ENCODE assay signal across 23 cellular contexts in genomic region chr10:69855346-69856163, GRCh38. TPM values are rescaled to one million over a fixed set of nuclear protein-coding genes. Genes with fewer than 3 reads are reported as not detected.
DNase-seq lines count a peak whose midpoint lies in the region; ATAC-seq, FAIRE-seq and TF ChIP-seq lines count a peak whose summit lies in the region.
"Had no signal": no experiment of that assay in that cellular context is flagged by ENCODE, and none has a peak within 500 bp of the region (broad histone marks: within the 10 kb centered on the region; RNA-seq: fewer than 3 reads in every experiment).

No MANE protein-coding gene starts in this region.

- H3K9me3 Mint-ChIP-seq in WTC11 = no peaks in the 10 kb centered on the region
- no peaks in the 10 kb centered on the region for H3K9me3 Mint-ChIP-seq in activated naive CD4-positive, alpha-beta T cell treated with anti-CD3 and anti-CD28 coated beads for 36 hours
- H3K9me3 Mint-ChIP-seq: activated naive CD8-positive, alpha-beta T cell treated with anti-CD3 and anti-CD28 coated beads, Interleukin-2, amount 50 U/mL, for 24 hours; CD4-positive, alpha-beta T cell; stimulated activated effector memory CD8-positive, alpha-beta T cell treated with anti-CD3 and anti-CD28 coated beads, Interleukin-12 subunit alpha, Interleukin-12 subunit beta, amount 100 ng/mL, for 72 hours; T-helper 2 cell treated with Interferon-gamma antibody and Interleukin-4, amounts not matched to agents 5 μg/mL and 100 μg/mL, for 36 hours had no signal

- no peaks in the 10 kb centered on the region for H3K36me3 Mint-ChIP-seq in WTC11
- H3K36me3 Mint-ChIP-seq in activated naive CD4-positive, alpha-beta T cell treated with anti-CD3 and anti-CD28 coated beads for 36 hours (ENCODE audit: low read depth) = no peaks in the 10 kb centered on the region
- H3K36me3 Mint-ChIP-seq: stimulated activated effector memory CD8-positive, alpha-beta T cell treated with anti-CD3 and anti-CD28 coated beads, Interleukin-12 subunit alpha, Interleukin-12 subunit beta, amount 100 ng/mL, for 72 hours had no signal

- H3K27ac Mint-ChIP-seq in WTC11 = no peak overlapping the region
- H3K27ac Mint-ChIP-seq in activated naive CD4-positive, alpha-beta T cell treated with anti-CD3 and anti-CD28 coated beads for 36 hours = no peak overlapping the region
- H3K27ac Mint-ChIP-seq: activated CD4-positive, alpha-beta T cell treated with anti-CD3 and anti-CD28 coated beads for 36 hours; activated CD8-positive, alpha-beta T cell treated with anti-CD3 and anti-CD28 coated beads, Interleukin-2, amount 10 ng/mL, durations not matched to agents 7 days and 5 days; activated naive CD8-positive, alpha-beta T cell treated with anti-CD3 and anti-CD28 coated beads, Interleukin-2, amount 50 U/mL, for 24 hours; CD4-positive, alpha-beta T cell; stimulated activated effector memory CD8-positive, alpha-beta T cell treated with anti-CD3 and anti-CD28 coated beads, Interleukin-12 subunit alpha, Interleukin-12 subunit beta, amount 100 ng/mL, for 72 hours; T-helper 2 cell treated with Interferon-gamma antibody and Interleukin-4, amounts not matched to agents 5 μg/mL and 100 μg/mL, for 36 hours had no signal

- H3K9me3 ChIP-seq in HEK293 (ENCODE audit: control insufficient read depth, insufficient read depth, low read depth, low read length) (no peaks in the 10 kb centered on the region), small intestine (ENCODE audit: control insufficient read depth, low read depth) (no peaks in the 10 kb centered on the region)
- H3K9me3 ChIP-seq: lower lobe of right lung, right lobe of liver, upper lobe of right lung had no signal

- CTCF ChIA-PET in HEK293 (lab: Yijun Ruan, JAX) (interaction anchor here (0.5 to 1.7 kb wide), 5 partner anchors 46 to 72 kb away, joined by 3 to 7 read pairs (median 4); no protein-coding TSS in a partner anchor), WTC11 (lab: Charles Lee) (interaction anchor here (1.4 to 3.9 kb wide), 3 partner anchors 12 to 62 kb away, joined by 3 to 15 read pairs (median 4); no protein-coding TSS in a partner anchor)
- CTCF ChIA-PET in activated naive CD4-positive, alpha-beta T cell treated with anti-CD3 and anti-CD28 coated beads for 36 hours (lab: Charles Lee) = interaction anchor here (0.9 kb wide), 1 partner anchor 67 kb away, joined by 4 read pairs; no protein-coding TSS in a partner anchor

- H3K4me1 ChIP-seq in HEK293 (ENCODE audit: control insufficient read depth, insufficient read depth, low read length) (no peaks in the 10 kb centered on the region), small intestine (ENCODE audit: control insufficient read depth in 2 of 2, insufficient read depth in 1 of 2, low read depth in 1 of 2, low read length in 1 of 2) (peaks cover 0 to 10% of the 10 kb centered on the region in 2 donors)
- H3K4me1 ChIP-seq: lower lobe of right lung, right lobe of liver, upper lobe of right lung had no signal

- H3K4me3 ChIP-seq in HEK293 (ENCODE audit: low read depth, low read length) = no peak overlapping the region
- H3K4me3 ChIP-seq in small intestine (ENCODE audit: low read depth in 1 of 2, low read length in 2 of 2) = no peak overlapping the region
- H3K4me3 ChIP-seq: GM23248, lower lobe of right lung, right lobe of liver, upper lobe of right lung had no signal

- WGBS in small intestine, 3 donors = 30 to 49% (median 36%) methylated on average over 6 of the region's 6 CpGs

- no peaks in the 10 kb centered on the region for H3K27me3 Mint-ChIP-seq in WTC11 (ENCODE audit: low read depth)
- no peaks in the 10 kb centered on the region for H3K27me3 Mint-ChIP-seq in activated naive CD4-positive, alpha-beta T cell treated with anti-CD3 and anti-CD28 coated beads for 36 hours (ENCODE audit: low read depth)

- no peak overlapping the region for H3K4me3 Mint-ChIP-seq in WTC11
- H3K4me3 Mint-ChIP-seq in activated naive CD4-positive, alpha-beta T cell treated with anti-CD3 and anti-CD28 coated beads for 36 hours = no peak overlapping the region
- H3K4me3 Mint-ChIP-seq: activated CD4-positive, alpha-beta T cell treated with anti-CD3 and anti-CD28 coated beads for 36 hours; activated CD8-positive, alpha-beta T cell treated with anti-CD3 and anti-CD28 coated beads, Interleukin-2, amount 10 ng/mL, durations not matched to agents 7 days and 5 days; activated naive CD8-positive, alpha-beta T cell treated with anti-CD3 and anti-CD28 coated beads, Interleukin-2, amount 50 U/mL, for 24 hours; CD4-positive, alpha-beta T cell; stimulated activated effector memory CD8-positive, alpha-beta T cell treated with anti-CD3 and anti-CD28 coated beads, Interleukin-12 subunit alpha, Interleukin-12 subunit beta, amount 100 ng/mL, for 72 hours; T-helper 2 cell treated with Interferon-gamma antibody and Interleukin-4, amounts not matched to agents 5 μg/mL and 100 μg/mL, for 36 hours had no signal

- no peak for FAIRE-seq in small intestine (lab: Jason Lieb, UNC)
- FAIRE-seq: D721Med had no signal

- POLR2A ChIA-PET in HEK293 (lab: Yijun Ruan, JAX) = no interaction called here
- POLR2A ChIA-PET in WTC11 (lab: Charles Lee) = no interaction called here

- H3K27ac ChIP-seq in HEK293 (ENCODE audit: extremely low read depth, low read depth, low read length) (no peak overlapping the region), small intestine (ENCODE audit: low read depth in 1 of 2, low read length in 1 of 2) (peak overlapping the region; percentile 50 to 59)
- H3K27ac ChIP-seq: GM23248, lower lobe of right lung, right lobe of liver, upper lobe of right lung had no signal

- DNase-seq in astrocyte of the hippocampus (ENCODE audit: low read depth, low spot score) (peak; percentile 51), left colon (no peak), small intestine (peak; percentile 90), WTC11 (ENCODE audit: low spot score) (no peak)
- DNase-seq in activated naive CD4-positive, alpha-beta T cell treated with anti-CD3 and anti-CD28 coated beads for 36 hours = no peak
- DNase-seq: activated CD4-positive, alpha-beta T cell treated with anti-CD3 and anti-CD28 coated beads for 36 hours; activated CD8-positive, alpha-beta T cell treated with anti-CD3 and anti-CD28 coated beads, Interleukin-2, amount 10 ng/mL, durations not matched to agents 7 days and 5 days; activated effector memory CD4-positive, alpha-beta T cell treated with anti-CD3 and anti-CD28 coated beads, Interleukin-2, amount 50 U/mL, for 16 hours; activated naive CD8-positive, alpha-beta T cell treated with anti-CD3 and anti-CD28 coated beads, Interleukin-2, amount 50 U/mL, for 24 hours; CD4-positive, alpha-beta T cell; GM23248; lower lobe of right lung; NCI-H2029 treated with DMSO at 0.1 percent for 48 hours; NCI-H82; right lobe of liver; Right ventricle myocardium superior; stimulated activated CD4-positive, alpha-beta T cell treated with anti-CD3 and anti-CD28 coated beads, Interleukin-4, amount 100 ng/mL, for 24 hours; upper lobe of right lung had no signal

- H3K36me3 ChIP-seq in HEK293 (ENCODE audit: control insufficient read depth in 2 of 2, insufficient read depth in 1 of 2, low read length in 2 of 2) = no peaks in the 10 kb centered on the region
- H3K36me3 ChIP-seq in small intestine (ENCODE audit: control insufficient read depth in 2 of 2, insufficient read depth in 2 of 2, low read length in 2 of 2) = no peaks in the 10 kb centered on the region
- H3K36me3 ChIP-seq: lower lobe of right lung, right lobe of liver, upper lobe of right lung had no signal

- H3K27me3 ChIP-seq in small intestine (ENCODE audit: control insufficient read depth in 2 of 2, insufficient read depth in 2 of 2, low read length in 2 of 2) = no peaks in the 10 kb centered on the region
- H3K27me3 ChIP-seq: right lobe of liver, upper lobe of right lung had no signal

- intact Hi-C loops in left colon (cut with DNase I, micrococcal nuclease) = no loop called here
- intact Hi-C loops in activated naive CD4-positive, alpha-beta T cell treated with anti-CD3 and anti-CD28 coated beads for 36 hours (cut with micrococcal nuclease) = no loop called here

- TF ChIP-seq CTCF in HEK293 (tag by site-specific recombination; IDR thresholded peaks at IDR 0.05) = no peak
- TF ChIP-seq CTCF in WTC11 (IDR thresholded peaks at IDR 0.05) = no peak

- H3K4me1 Mint-ChIP-seq in WTC11 = peaks cover 58% of the 10 kb centered on the region
- H3K4me1 Mint-ChIP-seq in activated naive CD4-positive, alpha-beta T cell treated with anti-CD3 and anti-CD28 coated beads for 36 hours (ENCODE audit: low read depth) = peaks cover 2% of the 10 kb centered on the region
- H3K4me1 Mint-ChIP-seq: activated CD4-positive, alpha-beta T cell treated with anti-CD3 and anti-CD28 coated beads for 36 hours; activated naive CD8-positive, alpha-beta T cell treated with anti-CD3 and anti-CD28 coated beads, Interleukin-2, amount 50 U/mL, for 24 hours; stimulated activated effector memory CD8-positive, alpha-beta T cell treated with anti-CD3 and anti-CD28 coated beads, Interleukin-12 subunit alpha, Interleukin-12 subunit beta, amount 100 ng/mL, for 72 hours had no signal

- ATAC-seq in left colon = peak; percentile 72
- ATAC-seq in HG02588 (IDR thresholded peaks at IDR 0.05; ENCODE audit: unreplicated experiment) = no peak
- ATAC-seq in WTC11 = no peak
- ATAC-seq: activated CD4-positive, alpha-beta T cell treated with anti-CD3 and anti-CD28 coated beads for 36 hours; activated CD8-positive, alpha-beta T cell treated with anti-CD3 and anti-CD28 coated beads, Interleukin-2, amount 10 ng/mL, durations not matched to agents 7 days and 5 days; activated naive CD8-positive, alpha-beta T cell treated with anti-CD3 and anti-CD28 coated beads, Interleukin-2, amount 50 U/mL, for 24 hours; lower lobe of right lung; stimulated activated effector memory CD8-positive, alpha-beta T cell treated with anti-CD3 and anti-CD28 coated beads, Interleukin-12 subunit alpha, Interleukin-12 subunit beta, amount 100 ng/mL, for 72 hours; upper lobe of right lung had no signal

TF ChIP-seq in HEK293, 187 proteins besides CTCF, POLR2A, EP300 and RAD21 (continues in another document):
- no peak for TF ChIP-seq SETDB1 (IDR thresholded peaks at IDR 0.05; ENCODE audit: insufficient read length, low read length)

TF ChIP-seq in WTC11, 78 proteins besides CTCF, POLR2A, EP300 and RAD21 (continues in another document):
- TF ChIP-seq ELF4 (CRISPR knock-in tag; IDR thresholded peaks at IDR 0.05; ENCODE audit: low read depth) = no peak

RNA-seq across cellular contexts. Expression of gene COL13A1, which starts 53.8 kb away (rescaled TPM):
- total RNA-seq in left colon (1 to 10 TPM in 1 of 2 donors, under 1 TPM in 1; 0.70 to 1.4 TPM), WTC11 (2021) (3.5 to 7.1 TPM (median 4.2 TPM) in 3 replicates)
- polyA plus RNA-seq in small intestine = under 1 TPM; 0.45 to 0.66 (median 0.54) TPM
- not detected for total RNA-seq in activated naive CD4-positive, alpha-beta T cell treated with anti-CD3 and anti-CD28 coated beads for 36 hours
- total RNA-seq: activated CD4-positive, alpha-beta T cell treated with anti-CD3 and anti-CD28 coated beads for 36 hours; activated CD8-positive, alpha-beta T cell treated with anti-CD3 and anti-CD28 coated beads, Interleukin-2, amount 10 ng/mL, durations not matched to agents 7 days and 5 days; CD4-positive, alpha-beta T cell had no signal

Comparison
In these comparisons a context has a peak if more than half of its experiments do, and no peak if none do; other contexts are left out.
1. DNase-seq: peak in astrocyte of the hippocampus (single experiment) and small intestine (single experiment); none in left colon (0 of 2), WTC11 (single experiment) and activated naive CD4-positive, alpha-beta T cell treated with anti-CD3 and anti-CD28 coated beads for 36 hours (single experiment).